ENCODE assay signal across 8 cellular contexts in genomic region chr11:108733479-108734116, GRCh38.
A peak's percentile ranks its signal among the peaks of the same experiment; 100 is the strongest.
DNase-seq lines count a peak whose midpoint lies in the region; ATAC-seq and TF ChIP-seq lines count a peak whose summit lies in the region.

No MANE protein-coding gene starts in this region.

- H3K27me3 ChIP-seq in left lung = no peaks in the 10 kb centered on the region
- H3K27me3 ChIP-seq in hepatocyte = no peaks in the 10 kb centered on the region
- no peaks in the 10 kb centered on the region for H3K27me3 ChIP-seq in PC-9 (ENCODE audit: insufficient read depth, low read depth)

- H3K9me2 ChIP-seq in hepatocyte (replicated peaks; ENCODE audit: insufficient read depth) (no peaks in the 10 kb centered on the region), PC-9 (ENCODE audit: insufficient read depth) (no peaks in the 10 kb centered on the region)

- H3F3A ChIP-seq in PC-9 (ENCODE audit: insufficient read depth, low read depth) = no peaks in the 10 kb centered on the region

- H3K9me3 ChIP-seq in left lung (no peaks in the 10 kb centered on the region), hepatocyte (ENCODE audit: low read depth) (no peaks in the 10 kb centered on the region), PC-9 (ENCODE audit: insufficient read depth, low read depth) (no peaks in the 10 kb centered on the region; the same call in 1 of the 2 replicates)

- H3K4me2 ChIP-seq in hepatocyte = no peak overlapping the region
- H3K4me2 ChIP-seq in PC-9 = no peak overlapping the region

- H3K27me3 Mint-ChIP-seq in activated CD8-positive, alpha-beta T cell treated with anti-CD3 and anti-CD28 coated beads for 36 hours = no peaks in the 10 kb centered on the region

- no peak for TF ChIP-seq CTCF in activated CD8-positive, alpha-beta T cell treated with anti-CD3 and anti-CD28 coated beads for 36 hours (IDR thresholded peaks at IDR 0.05)
- TF ChIP-seq CTCF in left lung (IDR thresholded peaks at IDR 0.05) (no peak), hepatocyte (IDR thresholded peaks at IDR 0.05; ENCODE audit: poor library complexity) (no peak), PC-9 (conservative IDR thresholded peaks at IDR 0.05) (no peak)

- no peaks in the 10 kb centered on the region for H3K9me3 Mint-ChIP-seq in activated CD8-positive, alpha-beta T cell treated with anti-CD3 and anti-CD28 coated beads for 36 hours

- intact Hi-C loops in activated CD8-positive, alpha-beta T cell treated with anti-CD3 and anti-CD28 coated beads for 36 hours (cut with micrococcal nuclease) = loop anchor here (10.0 kb wide), 1 partner anchor 121 kb away; no protein-coding TSS in a partner anchor
- intact Hi-C loops in left lung (cut with DNase I) (no loop called here), PC-9 (cut with micrococcal nuclease; ENCODE audit: unreplicated experiment) (no loop called here)

- H3K27ac Mint-ChIP-seq in activated CD8-positive, alpha-beta T cell treated with anti-CD3 and anti-CD28 coated beads for 36 hours = peak overlapping the region; percentile 86

- H2AFZ ChIP-seq in hepatocyte (no peak overlapping the region), PC-9 (no peak overlapping the region)

- peaks cover 57% of the 10 kb centered on the region for H3K36me3 Mint-ChIP-seq in activated CD8-positive, alpha-beta T cell treated with anti-CD3 and anti-CD28 coated beads for 36 hours (ENCODE audit: low read depth)

- 87% methylated on average over 6 of the region's 6 CpGs for WGBS in hepatocyte (ENCODE audit: low lambda C conversion rate, missing lambda C conversion rate)

- BruUV-seq in PC-9 (replicated peaks; lab: Mats Ljungman, UMichigan) = no TSS peak

- H3K4me1 ChIP-seq in left lung (peaks cover 0 to 12% of the 10 kb centered on the region in 2 donors), hepatocyte (ENCODE audit: insufficient read depth) (no peaks in the 10 kb centered on the region), PC-9 (replicated peaks; ENCODE audit: insufficient read depth) (0 out of 2 replicates have a peak, but pooled peaks cover 9% of the 10 kb centered on the region)

- H3K27ac ChIP-seq in left lung = no peak overlapping the region
- no peak overlapping the region for H3K27ac ChIP-seq in hepatocyte
- H3K27ac ChIP-seq in PC-9 = no peak overlapping the region

- peak overlapping the region; percentile 24 for H3K4me3 Mint-ChIP-seq in activated CD8-positive, alpha-beta T cell treated with anti-CD3 and anti-CD28 coated beads for 36 hours

- H3K4me1 Mint-ChIP-seq in activated CD8-positive, alpha-beta T cell treated with anti-CD3 and anti-CD28 coated beads for 36 hours (ENCODE audit: low read depth) = peaks cover 46% of the 10 kb centered on the region

- no peaks in the 10 kb centered on the region for H3K36me3 ChIP-seq in left lung
- H3K36me3 ChIP-seq in hepatocyte (replicated peaks; ENCODE audit: insufficient read depth, low read depth) = no peaks in the 10 kb centered on the region
- H3K36me3 ChIP-seq in PC-9 (ENCODE audit: low read depth) = peaks cover 7% of the 10 kb centered on the region; the same call in 1 of the 2 replicates

- H3K4me3 ChIP-seq in left lung (no peak overlapping the region), hepatocyte (no peak overlapping the region), PC-9 (no peak overlapping the region)

- DNase-seq in ELR (ENCODE audit: low read depth) (peak; percentile 68), left lung (no peak), mesenteric fat pad (ENCODE audit: low spot score) (no peak), hepatocyte (ENCODE audit: low spot score) (no peak), PC-9 (no peak)
- DNase-seq in activated CD8-positive, alpha-beta T cell treated with anti-CD3 and anti-CD28 coated beads for 36 hours = peak; percentile 68

- POLR2A ChIA-PET in activated CD8-positive, alpha-beta T cell treated with anti-CD3 and anti-CD28 coated beads for 36 hours (lab: Charles Lee) = interaction anchor here (1.1 kb wide), 1 partner anchor 19 kb away, joined by 3 read pairs; no protein-coding TSS in a partner anchor
- POLR2A ChIA-PET in PC-9 (lab: Charles Lee; ENCODE audit: unreplicated experiment) = no interaction called here

- CTCF ChIA-PET in activated CD8-positive, alpha-beta T cell treated with anti-CD3 and anti-CD28 coated beads for 36 hours (lab: Charles Lee) = interaction anchor here (1.1 to 2.6 kb wide), 10 partner anchors 9 to 120 kb away, joined by 4 to 28 read pairs (median 6); no protein-coding TSS in a partner anchor
- CTCF ChIA-PET in PC-9 (lab: Charles Lee) = no interaction called here

- H4K20me1 ChIP-seq in hepatocyte (ENCODE audit: insufficient read depth, poor library complexity, severe bottlenecking) (no peaks in the 10 kb centered on the region), PC-9 (ENCODE audit: insufficient read depth) (no peaks in the 10 kb centered on the region)

- ATAC-seq in GM19463 (IDR thresholded peaks at IDR 0.05; ENCODE audit: unreplicated experiment) (peak; percentile 96), HG03439 (IDR thresholded peaks at IDR 0.05; ENCODE audit: unreplicated experiment) (peak; percentile 87), left lung (peak; percentile 44)
- peak; percentile 97 for ATAC-seq in activated CD8-positive, alpha-beta T cell treated with anti-CD3 and anti-CD28 coated beads for 36 hours

- H3K79me2 ChIP-seq in hepatocyte (peaks cover 7% of the 10 kb centered on the region), PC-9 (ENCODE audit: low read depth) (peaks cover 7% of the 10 kb centered on the region)

Comparison
In these comparisons a context has a peak if more than half of its experiments do, and no peak if none do; other contexts are left out.
1. DNase-seq: peak in ELR (single experiment) and activated CD8-positive, alpha-beta T cell treated with anti-CD3 and anti-CD28 coated beads for 36 hours (single experiment); none in left lung (0 of 2), mesenteric fat pad (single experiment), hepatocyte (single experiment) and PC-9 (0 of 2).
2. ATAC-seq: peak in every context shown above with its lines; median percentile 97 in activated CD8-positive, alpha-beta T cell treated with anti-CD3 and anti-CD28 coated beads for 36 hours; 96 in GM19463; 87 in HG03439; 44 in left lung.